1 cellular context compared by ENCODE assay signal in the genomic region with DNA sequence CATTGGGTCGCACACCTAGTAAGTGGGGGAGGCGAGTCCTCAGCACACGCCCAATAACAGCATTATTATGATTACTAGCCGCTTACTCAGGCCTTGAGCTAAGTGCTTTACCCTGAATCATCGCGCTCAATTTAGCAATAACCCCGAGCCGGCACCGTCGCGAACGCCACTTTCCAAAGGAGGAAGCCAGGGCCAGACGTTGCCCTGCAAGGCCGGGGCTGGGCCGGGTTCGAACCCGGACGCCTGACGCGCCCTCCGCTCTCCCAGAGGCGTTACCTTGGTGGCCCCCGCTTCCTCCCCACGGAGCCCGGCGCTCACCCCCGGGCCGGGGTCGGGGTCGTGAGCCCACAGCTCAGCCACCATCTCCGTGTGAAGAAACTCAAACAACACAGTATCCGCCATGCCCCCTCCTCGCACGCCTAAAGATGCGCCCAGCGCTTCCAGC.
TF ChIP-seq lines count a peak whose summit lies in the region.

A gene with protein sequence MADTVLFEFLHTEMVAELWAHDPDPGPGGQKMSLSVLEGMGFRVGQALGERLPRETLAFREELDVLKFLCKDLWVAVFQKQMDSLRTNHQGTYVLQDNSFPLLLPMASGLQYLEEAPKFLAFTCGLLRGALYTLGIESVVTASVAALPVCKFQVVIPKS (minus strand): TSS at position 421 of the 445 bp plus-strand sequence. CDS start 19 bp downstream, at position 402.

TF ChIP-seq in HepG2, 621 proteins besides CTCF, POLR2A, EP300 and RAD21 (continued from another document and continues in another):
- TF ChIP-seq, protein P1, sequence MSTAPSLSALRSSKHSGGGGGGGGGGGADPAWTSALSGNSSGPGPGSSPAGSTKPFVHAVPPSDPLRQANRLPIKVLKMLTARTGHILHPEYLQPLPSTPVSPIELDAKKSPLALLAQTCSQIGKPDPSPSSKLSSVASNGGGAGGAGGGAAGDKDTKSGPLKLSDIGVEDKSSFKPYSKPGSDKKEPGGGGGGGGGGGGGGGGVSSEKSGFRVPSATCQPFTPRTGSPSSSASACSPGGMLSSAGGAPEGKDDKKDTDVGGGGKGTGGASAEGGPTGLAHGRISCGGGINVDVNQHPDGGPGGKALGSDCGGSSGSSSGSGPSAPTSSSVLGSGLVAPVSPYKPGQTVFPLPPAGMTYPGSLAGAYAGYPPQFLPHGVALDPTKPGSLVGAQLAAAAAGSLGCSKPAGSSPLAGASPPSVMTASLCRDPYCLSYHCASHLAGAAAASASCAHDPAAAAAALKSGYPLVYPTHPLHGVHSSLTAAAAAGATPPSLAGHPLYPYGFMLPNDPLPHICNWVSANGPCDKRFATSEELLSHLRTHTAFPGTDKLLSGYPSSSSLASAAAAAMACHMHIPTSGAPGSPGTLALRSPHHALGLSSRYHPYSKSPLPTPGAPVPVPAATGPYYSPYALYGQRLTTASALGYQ (CRISPR knock-in tag; IDR thresholded peaks at IDR 0.05): no peak
- TF ChIP-seq ZNF30 (CRISPR knock-in tag; IDR thresholded peaks at IDR 0.05) (no peak), IRF2 (CRISPR knock-in tag; IDR thresholded peaks at IDR 0.05) (no peak), CREM (IDR thresholded peaks at IDR 0.05) (no peak), CREM (CRISPR knock-in tag; IDR thresholded peaks at IDR 0.05) (no peak), REPIN1 (CRISPR knock-in tag; IDR thresholded peaks at IDR 0.05; ENCODE audit: borderline replicate concordance, low read depth) (no peak; the same call in 1 of the 2 replicates), ZNF530 (CRISPR knock-in tag; IDR thresholded peaks at IDR 0.05; ENCODE audit: low read depth) (no peak), ZNF546 (CRISPR knock-in tag; conservative IDR thresholded peaks at IDR 0.05) (no peak), ZNF737 (CRISPR knock-in tag; IDR thresholded peaks at IDR 0.05; ENCODE audit: borderline replicate concordance) (no peak), ZC3H4 (CRISPR knock-in tag; IDR thresholded peaks at IDR 0.05; ENCODE audit: borderline replicate concordance) (no peak), ZFYVE20 (CRISPR knock-in tag; IDR thresholded peaks at IDR 0.05; ENCODE audit: borderline replicate concordance, low read depth) (no peak), SNAPC2 (CRISPR knock-in tag; IDR thresholded peaks at IDR 0.05) (peak; percentile 89; the same call in 1 of the 2 replicates), SALL1 (CRISPR knock-in tag; IDR thresholded peaks at IDR 0.05) (peak; percentile 74; the same call in 1 of the 2 replicates), KLF11 (CRISPR knock-in tag; IDR thresholded peaks at IDR 0.05) (no peak), ZNF138 (CRISPR knock-in tag; IDR thresholded peaks at IDR 0.05; ENCODE audit: low read depth) (no peak), ZFP41 (CRISPR knock-in tag; IDR thresholded peaks at IDR 0.05; ENCODE audit: borderline replicate concordance) (no peak), ATRX (CRISPR knock-in tag; IDR thresholded peaks at IDR 0.05; ENCODE audit: borderline replicate concordance) (no peak), HNF4G (IDR thresholded peaks at IDR 0.05; ENCODE audit: borderline replicate concordance, low read depth, low read length) (no peak), HNF4G (CRISPR knock-in tag; IDR thresholded peaks at IDR 0.05; ENCODE audit: borderline replicate concordance, low read depth) (no peak), ZNF790 (CRISPR knock-in tag; IDR thresholded peaks at IDR 0.05; ENCODE audit: borderline replicate concordance) (no peak), FOSL1 (CRISPR knock-in tag; IDR thresholded peaks at IDR 0.05; ENCODE audit: borderline replicate concordance) (no peak), ZSCAN22 (CRISPR knock-in tag; IDR thresholded peaks at IDR 0.05) (no peak), ZNF558 (CRISPR knock-in tag; IDR thresholded peaks at IDR 0.05; ENCODE audit: borderline replicate concordance) (no peak), MED1 (CRISPR knock-in tag; IDR thresholded peaks at IDR 0.05) (no peak), ZNF274 (CRISPR knock-in tag; IDR thresholded peaks at IDR 0.05) (no peak), ZNF432 (CRISPR knock-in tag; IDR thresholded peaks at IDR 0.05; ENCODE audit: borderline replicate concordance) (no peak), ZNF569 (CRISPR knock-in tag; IDR thresholded peaks at IDR 0.05; ENCODE audit: borderline replicate concordance) (no peak; the same call in 1 of the 2 replicates), POLR2AphosphoS2 (IDR thresholded peaks at IDR 0.05; ENCODE audit: low read depth, low read length) (no peak), CHD4 (IDR thresholded peaks at IDR 0.05; ENCODE audit: borderline replicate concordance, low read length) (no peak), NR2C2 (CRISPR knock-in tag; IDR thresholded peaks at IDR 0.05; ENCODE audit: borderline replicate concordance) (0 out of 2 replicates have a peak, but pooled peaks have one; percentile 11), ZBTB8A (CRISPR knock-in tag; IDR thresholded peaks at IDR 0.05; ENCODE audit: borderline replicate concordance, low read depth) (no peak), LCORL (IDR thresholded peaks at IDR 0.05) (no peak), LCORL (CRISPR knock-in tag; IDR thresholded peaks at IDR 0.05) (no peak), SETDB1 (CRISPR knock-in tag; IDR thresholded peaks at IDR 0.05; ENCODE audit: borderline replicate concordance) (no peak), WIZ (CRISPR knock-in tag; IDR thresholded peaks at IDR 0.05) (no peak), ELF4 (CRISPR knock-in tag; IDR thresholded peaks at IDR 0.05; ENCODE audit: borderline replicate concordance) (no peak), ZNF552 (CRISPR knock-in tag; IDR thresholded peaks at IDR 0.05; ENCODE audit: borderline replicate concordance) (no peak)
- TF ChIP-seq, protein P2, sequence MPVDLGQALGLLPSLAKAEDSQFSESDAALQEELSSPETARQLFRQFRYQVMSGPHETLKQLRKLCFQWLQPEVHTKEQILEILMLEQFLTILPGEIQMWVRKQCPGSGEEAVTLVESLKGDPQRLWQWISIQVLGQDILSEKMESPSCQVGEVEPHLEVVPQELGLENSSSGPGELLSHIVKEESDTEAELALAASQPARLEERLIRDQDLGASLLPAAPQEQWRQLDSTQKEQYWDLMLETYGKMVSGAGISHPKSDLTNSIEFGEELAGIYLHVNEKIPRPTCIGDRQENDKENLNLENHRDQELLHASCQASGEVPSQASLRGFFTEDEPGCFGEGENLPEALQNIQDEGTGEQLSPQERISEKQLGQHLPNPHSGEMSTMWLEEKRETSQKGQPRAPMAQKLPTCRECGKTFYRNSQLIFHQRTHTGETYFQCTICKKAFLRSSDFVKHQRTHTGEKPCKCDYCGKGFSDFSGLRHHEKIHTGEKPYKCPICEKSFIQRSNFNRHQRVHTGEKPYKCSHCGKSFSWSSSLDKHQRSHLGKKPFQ (CRISPR knock-in tag; IDR thresholded peaks at IDR 0.05; ENCODE audit: insufficient replicate concordance): no peak
- TF ChIP-seq, protein P3, sequence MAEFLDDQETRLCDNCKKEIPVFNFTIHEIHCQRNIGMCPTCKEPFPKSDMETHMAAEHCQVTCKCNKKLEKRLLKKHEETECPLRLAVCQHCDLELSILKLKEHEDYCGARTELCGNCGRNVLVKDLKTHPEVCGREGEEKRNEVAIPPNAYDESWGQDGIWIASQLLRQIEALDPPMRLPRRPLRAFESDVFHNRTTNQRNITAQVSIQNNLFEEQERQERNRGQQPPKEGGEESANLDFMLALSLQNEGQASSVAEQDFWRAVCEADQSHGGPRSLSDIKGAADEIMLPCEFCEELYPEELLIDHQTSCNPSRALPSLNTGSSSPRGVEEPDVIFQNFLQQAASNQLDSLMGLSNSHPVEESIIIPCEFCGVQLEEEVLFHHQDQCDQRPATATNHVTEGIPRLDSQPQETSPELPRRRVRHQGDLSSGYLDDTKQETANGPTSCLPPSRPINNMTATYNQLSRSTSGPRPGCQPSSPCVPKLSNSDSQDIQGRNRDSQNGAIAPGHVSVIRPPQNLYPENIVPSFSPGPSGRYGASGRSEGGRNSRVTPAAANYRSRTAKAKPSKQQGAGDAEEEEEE (CRISPR knock-in tag; IDR thresholded peaks at IDR 0.05; ENCODE audit: borderline replicate concordance): no peak
- TF ChIP-seq, protein P4, sequence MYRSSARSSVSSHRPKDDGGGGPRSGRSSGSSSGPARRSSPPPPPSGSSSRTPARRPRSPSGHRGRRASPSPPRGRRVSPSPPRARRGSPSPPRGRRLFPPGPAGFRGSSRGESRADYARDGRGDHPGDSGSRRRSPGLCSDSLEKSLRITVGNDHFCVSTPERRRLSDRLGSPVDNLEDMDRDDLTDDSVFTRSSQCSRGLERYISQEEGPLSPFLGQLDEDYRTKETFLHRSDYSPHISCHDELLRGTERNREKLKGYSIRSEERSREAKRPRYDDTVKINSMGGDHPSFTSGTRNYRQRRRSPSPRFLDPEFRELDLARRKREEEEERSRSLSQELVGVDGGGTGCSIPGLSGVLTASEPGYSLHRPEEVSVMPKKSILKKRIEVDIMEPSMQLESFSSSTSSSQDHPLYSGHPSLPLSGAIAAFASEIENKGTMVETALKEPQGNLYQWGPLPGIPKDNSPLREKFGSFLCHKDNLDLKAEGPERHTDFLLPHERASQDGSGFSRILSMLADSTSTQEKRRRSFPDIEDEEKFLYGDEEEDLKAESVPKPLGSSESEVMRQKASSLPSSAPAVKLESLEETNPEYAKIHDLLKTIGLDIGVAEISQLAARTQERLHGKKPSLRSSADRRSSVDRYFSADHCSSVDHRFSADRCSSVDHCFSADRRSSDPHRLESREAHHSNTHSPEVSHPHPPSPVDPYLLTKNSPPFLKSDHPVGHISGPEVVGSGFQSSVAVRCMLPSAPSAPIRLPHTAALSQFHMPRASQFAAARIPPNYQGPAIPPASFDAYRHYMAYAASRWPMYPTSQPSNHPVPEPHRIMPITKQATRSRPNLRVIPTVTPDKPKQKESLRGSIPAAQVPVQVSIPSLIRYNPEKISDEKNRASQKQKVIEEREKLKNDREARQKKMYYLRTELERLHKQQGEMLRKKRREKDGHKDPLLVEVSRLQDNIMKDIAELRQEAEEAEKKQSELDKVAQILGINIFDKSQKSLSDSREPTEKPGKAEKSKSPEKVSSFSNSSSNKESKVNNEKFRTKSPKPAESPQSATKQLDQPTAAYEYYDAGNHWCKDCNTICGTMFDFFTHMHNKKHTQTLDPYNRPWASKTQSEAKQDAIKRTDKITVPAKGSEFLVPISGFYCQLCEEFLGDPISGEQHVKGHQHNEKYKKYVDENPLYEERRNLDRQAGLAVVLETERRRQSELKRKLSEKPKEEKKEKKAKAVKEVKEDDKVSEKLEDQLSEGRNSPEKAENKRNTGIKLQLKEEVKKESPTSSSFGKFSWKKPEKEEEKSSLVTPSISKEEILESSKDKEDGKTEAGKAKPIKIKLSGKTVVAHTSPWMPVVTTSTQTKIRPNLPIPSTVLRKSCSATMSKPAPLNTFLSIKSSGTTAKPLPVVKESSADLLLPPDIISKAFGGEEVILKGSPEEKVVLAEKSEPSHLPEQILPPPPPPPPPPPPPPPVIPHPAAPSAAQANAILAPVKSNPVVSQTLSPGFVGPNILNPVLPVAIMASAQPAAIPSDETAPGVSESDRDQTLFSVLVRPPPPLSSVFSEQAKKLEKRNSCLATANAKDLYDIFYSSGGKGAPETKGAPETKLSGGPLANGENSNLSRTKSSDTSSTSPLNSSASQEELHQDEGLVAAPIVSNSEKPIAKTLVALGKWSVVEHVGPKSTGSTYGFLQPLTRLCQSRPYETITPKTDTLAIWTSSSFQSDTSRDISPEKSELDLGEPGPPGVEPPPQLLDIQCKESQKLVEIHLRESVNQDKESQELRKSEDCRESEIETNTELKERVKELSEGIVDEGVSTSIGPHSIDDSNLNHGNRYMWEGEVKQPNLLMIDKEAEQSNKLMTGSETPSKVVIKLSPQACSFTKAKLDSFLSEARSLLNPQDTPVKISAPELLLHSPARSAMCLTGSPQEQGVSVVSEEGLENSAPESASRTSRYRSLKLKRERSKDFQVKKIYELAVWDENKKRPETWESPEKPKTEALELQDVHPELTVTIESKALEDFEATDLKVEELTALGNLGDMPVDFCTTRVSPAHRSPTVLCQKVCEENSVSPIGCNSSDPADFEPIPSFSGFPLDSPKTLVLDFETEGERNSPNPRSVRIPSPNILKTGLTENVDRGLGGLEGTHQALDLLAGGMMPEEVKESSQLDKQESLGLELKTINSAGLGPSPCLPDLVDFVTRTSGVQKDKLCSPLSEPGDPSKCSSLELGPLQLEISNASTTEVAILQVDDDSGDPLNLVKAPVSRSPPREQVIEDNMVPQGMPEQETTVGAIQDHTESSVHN (CRISPR knock-in tag; IDR thresholded peaks at IDR 0.05): no peak
- TF ChIP-seq, protein P5, sequence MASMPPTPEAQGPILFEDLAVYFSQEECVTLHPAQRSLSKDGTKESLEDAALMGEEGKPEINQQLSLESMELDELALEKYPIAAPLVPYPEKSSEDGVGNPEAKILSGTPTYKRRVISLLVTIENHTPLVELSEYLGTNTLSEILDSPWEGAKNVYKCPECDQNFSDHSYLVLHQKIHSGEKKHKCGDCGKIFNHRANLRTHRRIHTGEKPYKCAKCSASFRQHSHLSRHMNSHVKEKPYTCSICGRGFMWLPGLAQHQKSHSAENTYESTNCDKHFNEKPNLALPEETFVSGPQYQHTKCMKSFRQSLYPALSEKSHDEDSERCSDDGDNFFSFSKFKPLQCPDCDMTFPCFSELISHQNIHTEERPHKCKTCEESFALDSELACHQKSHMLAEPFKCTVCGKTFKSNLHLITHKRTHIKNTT (CRISPR knock-in tag; IDR thresholded peaks at IDR 0.05): no peak
- TF ChIP-seq, protein P6, sequence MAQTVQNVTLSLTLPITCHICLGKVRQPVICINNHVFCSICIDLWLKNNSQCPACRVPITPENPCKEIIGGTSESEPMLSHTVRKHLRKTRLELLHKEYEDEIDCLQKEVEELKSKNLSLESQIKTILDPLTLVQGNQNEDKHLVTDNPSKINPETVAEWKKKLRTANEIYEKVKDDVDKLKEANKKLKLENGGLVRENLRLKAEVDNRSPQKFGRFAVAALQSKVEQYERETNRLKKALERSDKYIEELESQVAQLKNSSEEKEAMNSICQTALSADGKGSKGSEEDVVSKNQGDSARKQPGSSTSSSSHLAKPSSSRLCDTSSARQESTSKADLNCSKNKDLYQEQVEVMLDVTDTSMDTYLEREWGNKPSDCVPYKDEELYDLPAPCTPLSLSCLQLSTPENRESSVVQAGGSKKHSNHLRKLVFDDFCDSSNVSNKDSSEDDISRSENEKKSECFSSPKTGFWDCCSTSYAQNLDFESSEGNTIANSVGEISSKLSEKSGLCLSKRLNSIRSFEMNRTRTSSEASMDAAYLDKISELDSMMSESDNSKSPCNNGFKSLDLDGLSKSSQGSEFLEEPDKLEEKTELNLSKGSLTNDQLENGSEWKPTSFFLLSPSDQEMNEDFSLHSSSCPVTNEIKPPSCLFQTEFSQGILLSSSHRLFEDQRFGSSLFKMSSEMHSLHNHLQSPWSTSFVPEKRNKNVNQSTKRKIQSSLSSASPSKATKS (CRISPR knock-in tag; IDR thresholded peaks at IDR 0.05): no peak
- TF ChIP-seq, protein P7, sequence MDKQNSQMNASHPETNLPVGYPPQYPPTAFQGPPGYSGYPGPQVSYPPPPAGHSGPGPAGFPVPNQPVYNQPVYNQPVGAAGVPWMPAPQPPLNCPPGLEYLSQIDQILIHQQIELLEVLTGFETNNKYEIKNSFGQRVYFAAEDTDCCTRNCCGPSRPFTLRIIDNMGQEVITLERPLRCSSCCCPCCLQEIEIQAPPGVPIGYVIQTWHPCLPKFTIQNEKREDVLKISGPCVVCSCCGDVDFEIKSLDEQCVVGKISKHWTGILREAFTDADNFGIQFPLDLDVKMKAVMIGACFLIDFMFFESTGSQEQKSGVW (CRISPR knock-in tag; IDR thresholded peaks at IDR 0.05; ENCODE audit: borderline replicate concordance): no peak
- TF ChIP-seq, protein P8, sequence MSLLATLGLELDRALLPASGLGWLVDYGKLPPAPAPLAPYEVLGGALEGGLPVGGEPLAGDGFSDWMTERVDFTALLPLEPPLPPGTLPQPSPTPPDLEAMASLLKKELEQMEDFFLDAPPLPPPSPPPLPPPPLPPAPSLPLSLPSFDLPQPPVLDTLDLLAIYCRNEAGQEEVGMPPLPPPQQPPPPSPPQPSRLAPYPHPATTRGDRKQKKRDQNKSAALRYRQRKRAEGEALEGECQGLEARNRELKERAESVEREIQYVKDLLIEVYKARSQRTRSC (CRISPR knock-in tag; IDR thresholded peaks at IDR 0.05; ENCODE audit: low read depth): no peak
